ENCODE assay signal across 11 cellular contexts in the genomic region with DNA sequence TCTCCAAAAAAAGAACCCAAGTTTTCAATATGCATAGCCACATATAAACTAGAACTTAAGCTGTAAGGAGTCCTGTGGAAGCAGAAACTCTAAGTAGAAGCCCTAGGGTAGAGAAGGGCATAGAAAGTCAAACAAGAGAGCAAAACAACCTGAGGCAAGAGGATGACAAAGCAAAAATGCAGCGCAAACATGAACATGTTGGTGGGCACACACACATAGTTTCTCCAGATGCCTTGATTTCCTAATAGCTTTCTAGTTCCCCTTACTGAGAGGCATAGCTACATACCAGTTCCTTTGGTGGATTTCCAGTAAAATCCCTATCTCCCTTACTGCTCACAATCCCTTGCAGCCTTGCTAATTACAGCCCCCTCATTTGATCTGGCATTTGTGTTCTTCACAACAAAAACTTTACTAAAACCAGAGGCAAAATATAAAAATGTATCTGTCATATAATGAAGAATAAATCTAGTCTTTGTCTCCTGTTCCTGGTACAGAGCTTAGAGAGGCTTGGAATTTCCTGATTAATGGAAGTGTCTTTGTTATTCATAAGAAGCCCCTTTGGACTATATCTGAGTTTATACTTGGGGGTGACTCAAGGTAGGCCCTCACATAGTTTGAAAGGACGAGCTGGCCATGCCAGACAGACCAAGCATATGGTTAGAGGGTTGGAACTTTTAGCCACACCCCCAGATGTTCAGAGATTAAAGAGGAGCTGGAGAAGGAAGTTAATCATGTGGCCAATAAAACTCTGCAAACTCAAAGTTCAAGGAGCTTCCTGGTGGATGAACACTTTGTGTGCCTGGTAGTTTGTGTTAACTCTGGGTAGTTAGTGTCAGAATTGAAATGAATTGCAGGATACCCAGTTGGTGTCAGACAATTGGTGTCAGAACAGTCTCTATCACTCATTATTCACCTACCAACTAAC. TPM values are rescaled to one million over a fixed set of nuclear protein-coding genes. Genes with fewer than 3 reads are reported as not detected.
A peak's percentile ranks its signal among the peaks of the same experiment; 100 is the strongest.
DNase-seq lines count a peak whose midpoint lies in the region; ATAC-seq and TF ChIP-seq lines count a peak whose summit lies in the region.
"Had no signal": no experiment of that assay in that cellular context is flagged by ENCODE, and none has a peak within 500 bp of the region (broad histone marks: within the 10 kb centered on the region; RNA-seq: fewer than 3 reads in every experiment).

No MANE protein-coding gene starts in this region.

- no peak for DNase-seq in activated CD4-positive, alpha-beta T cell treated with anti-CD3 and anti-CD28 coated beads, Interleukin-2, amount 10 ng/mL, durations not matched to agents 7 days and 5 days
- DNase-seq in activated CD4-positive, alpha-beta T cell treated with anti-CD3 and anti-CD28 coated beads, Interleukin-2, amount 50 U/mL, for 4 hours = no peak
- DNase-seq in adipocyte (ENCODE audit: low read depth) = peak; percentile 76
- DNase-seq in right atrium auricular region (ENCODE audit: low spot score) = no peak
- DNase-seq in tibial artery = peak in 1 of 2 donors; percentile 20
- DNase-seq: NCI-H446 had no signal

- H3K4me1 ChIP-seq in adipocyte (ENCODE audit: control insufficient read depth, insufficient read depth, low read length) (peaks cover 42% of the 10 kb centered on the region), right atrium auricular region (peaks cover 0 to 8% of the 10 kb centered on the region in 2 donors), tibial artery (peaks cover 0 to 62% (median 11%) of the 10 kb centered on the region in 4 donors)
- H3K4me1 ChIP-seq: BLaER1 had no signal

- H3K36me3 Mint-ChIP-seq in activated CD4-positive, alpha-beta T cell treated with anti-CD3 and anti-CD28 coated beads, Interleukin-2, amount 10 ng/mL, durations not matched to agents 7 days and 5 days (ENCODE audit: low read depth) = peaks cover 21% of the 10 kb centered on the region

- H3K9me3 ChIP-seq in adipocyte (ENCODE audit: control insufficient read depth, low read length) (no peaks in the 10 kb centered on the region), right atrium auricular region (no peaks in the 10 kb centered on the region), tibial artery (no peaks in the 10 kb centered on the region)
- H3K9me3 ChIP-seq: BLaER1, suprapubic skin had no signal

- H3K27me3 ChIP-seq in adipocyte (replicated peaks; ENCODE audit: control insufficient read depth, insufficient read depth, low read length) (peaks cover 23% of the 10 kb centered on the region), right atrium auricular region (no peaks in the 10 kb centered on the region), tibial artery (no peaks in the 10 kb centered on the region)
- H3K27me3 ChIP-seq: suprapubic skin had no signal

- peak overlapping the region; percentile 28 for H3K9ac ChIP-seq in adipocyte (ENCODE audit: low read length)
- H3K9ac ChIP-seq: BLaER1 had no signal

- POLR2A ChIA-PET in activated CD4-positive, alpha-beta T cell treated with anti-CD3 and anti-CD28 coated beads, Interleukin-2, amount 10 ng/mL, durations not matched to agents 7 days and 5 days (lab: Charles Lee) = no interaction called here

- H3K4me3 Mint-ChIP-seq in activated CD4-positive, alpha-beta T cell treated with anti-CD3 and anti-CD28 coated beads, Interleukin-2, amount 10 ng/mL, durations not matched to agents 7 days and 5 days = no peak overlapping the region

- H3K9me3 Mint-ChIP-seq in activated CD4-positive, alpha-beta T cell treated with anti-CD3 and anti-CD28 coated beads, Interleukin-2, amount 10 ng/mL, durations not matched to agents 7 days and 5 days = no peaks in the 10 kb centered on the region

- intact Hi-C loops in tibial artery (cut with DNase I; ENCODE audit: low total_unique reads) = no loop called here

- peak overlapping the region; percentile 71 for H3K27ac Mint-ChIP-seq in activated CD4-positive, alpha-beta T cell treated with anti-CD3 and anti-CD28 coated beads, Interleukin-2, amount 10 ng/mL, durations not matched to agents 7 days and 5 days

- no peaks in the 10 kb centered on the region for H3K27me3 Mint-ChIP-seq in activated CD4-positive, alpha-beta T cell treated with anti-CD3 and anti-CD28 coated beads, Interleukin-2, amount 10 ng/mL, durations not matched to agents 7 days and 5 days

- CTCF ChIA-PET in activated CD4-positive, alpha-beta T cell treated with anti-CD3 and anti-CD28 coated beads, Interleukin-2, amount 10 ng/mL, durations not matched to agents 7 days and 5 days (lab: Charles Lee) = interaction anchor here (1.1 kb wide), 1 partner anchor 9 kb away, joined by 3 read pairs; no protein-coding TSS in a partner anchor

- H3K27ac ChIP-seq in right atrium auricular region = peak overlapping the region; percentile 33 to 41
- peak overlapping the region; percentile 12 to 49 for H3K27ac ChIP-seq in tibial artery
- H3K27ac ChIP-seq: BLaER1, suprapubic skin had no signal

- no peaks in the 10 kb centered on the region for H3K4me1 Mint-ChIP-seq in activated CD4-positive, alpha-beta T cell treated with anti-CD3 and anti-CD28 coated beads, Interleukin-2, amount 10 ng/mL, durations not matched to agents 7 days and 5 days

- ATAC-seq in GM18517 (IDR thresholded peaks at IDR 0.05; ENCODE audit: unreplicated experiment) (no peak), HG02623 (IDR thresholded peaks at IDR 0.05; ENCODE audit: unreplicated experiment) (no peak), HG02763 (IDR thresholded peaks at IDR 0.05; ENCODE audit: unreplicated experiment) (no peak)

- H3K4me3 ChIP-seq in adipocyte (ENCODE audit: low read length) (no peak overlapping the region), right atrium auricular region (no peak overlapping the region), tibial artery (no peak overlapping the region)
- H3K4me3 ChIP-seq: BLaER1, suprapubic skin had no signal

- no peak for TF ChIP-seq CTCF in right atrium auricular region (IDR thresholded peaks at IDR 0.05)
- no peak for TF ChIP-seq CTCF in tibial artery (IDR thresholded peaks at IDR 0.05)

- peaks cover 29% of the 10 kb centered on the region for H3K36me3 ChIP-seq in adipocyte (ENCODE audit: control insufficient read depth, insufficient read depth, low read length, severe bottlenecking)
- peaks cover 6% of the 10 kb centered on the region for H3K36me3 ChIP-seq in right atrium auricular region
- H3K36me3 ChIP-seq in tibial artery = peaks cover 0 to 6% (median 0%) of the 10 kb centered on the region in 3 donors

RNA-seq across cellular contexts. Expression of gene ZCCHC13, which starts 52.7 kb away (rescaled TPM):
- total RNA-seq in activated CD4-positive, alpha-beta T cell treated with anti-CD3 and anti-CD28 coated beads, Interleukin-2, amount 10 ng/mL, durations not matched to agents 7 days and 5 days = not detected
- total RNA-seq in right atrium auricular region = not detected
- total RNA-seq: suprapubic skin had no signal
